In the genomic region with DNA sequence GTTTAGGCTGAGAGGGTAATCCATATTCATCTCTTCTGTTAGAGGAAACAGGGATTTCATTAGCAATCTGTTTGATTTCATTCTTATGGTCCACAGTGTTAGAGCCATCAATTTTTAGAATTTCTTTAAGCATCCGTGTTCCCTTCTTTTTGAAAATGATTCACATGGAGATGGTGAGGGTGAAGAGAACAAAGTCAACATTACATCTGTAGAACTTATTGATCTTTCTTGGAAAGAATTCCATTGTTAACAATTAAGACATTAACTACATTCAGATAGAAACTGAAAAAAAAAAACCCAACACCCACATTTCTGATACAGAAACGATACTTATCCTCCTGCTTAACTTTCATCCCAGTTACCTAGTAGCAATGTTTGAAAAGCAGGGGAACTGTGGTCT, we compare ENCODE assay signal across 9 cellular contexts.
"Had no signal": no experiment of that assay in that cellular context is flagged by ENCODE, and none has a peak within 500 bp of the region (broad histone marks: within the 10 kb centered on the region; RNA-seq: fewer than 3 reads in every experiment).

No MANE protein-coding gene starts in this region.

- H3K27me3 Mint-ChIP-seq: IgD-negative memory B cell had no signal

- H3K27ac Mint-ChIP-seq: H9, IgD-negative memory B cell had no signal

- DNase-seq: GM23248, GOT3, H9, HCEC 1CT, KBM-7 had no signal

- H3K4me2 ChIP-seq: KMS-11 had no signal

- H3K4me3 Mint-ChIP-seq: H9, IgD-negative memory B cell had no signal

- H3K27ac ChIP-seq: GM23248, KMS-11 had no signal

- H3K4me1 Mint-ChIP-seq: H9, IgD-negative memory B cell had no signal

- H3K4me3 ChIP-seq: GM23248 had no signal

- H3K9me3 Mint-ChIP-seq: H9, IgD-negative memory B cell had no signal

- FAIRE-seq: H54, HTR-8/SVneo had no signal
